16 cellular contexts compared by ENCODE assay signal in genomic region chr3:53835257-53835656, GRCh38. TPM values are rescaled to one million over a fixed set of nuclear protein-coding genes. Genes with fewer than 3 reads are reported as not detected.
DNase-seq lines count a peak whose midpoint lies in the region; TF ChIP-seq lines count a peak whose summit lies in the region.
"Had no signal": no experiment of that assay in that cellular context is flagged by ENCODE, and none has a peak within 500 bp of the region (broad histone marks: within the 10 kb centered on the region; RNA-seq: fewer than 3 reads in every experiment).

No MANE protein-coding gene starts in this region.

- no peaks in the 10 kb centered on the region for H3K9me3 ChIP-seq in right atrium auricular region
- H3K9me3 ChIP-seq: A549 had no signal

- no peaks in the 10 kb centered on the region for H3K4me1 ChIP-seq in right atrium auricular region
- H3K4me1 ChIP-seq: A549 had no signal

- no peak overlapping the region for H3K27ac ChIP-seq in right atrium auricular region
- H3K27ac ChIP-seq: 22Rv1, A549, C4-2B had no signal

- no peaks in the 10 kb centered on the region for H3K36me3 ChIP-seq in right atrium auricular region

- intact Hi-C loops in cardiac septum (cut with DNase I), result no loop called here
- intact Hi-C loops in posterior vena cava (cut with DNase I), result no loop called here

- TF ChIP-seq CTCF in right atrium auricular region (IDR thresholded peaks at IDR 0.05), result no peak

- peak; percentile 46 for DNase-seq in cardiac septum (ENCODE audit: low spot score)
- DNase-seq in right atrium auricular region (ENCODE audit: low spot score), result no peak
- peak; percentile 79 for DNase-seq in myocyte (ENCODE audit: low read depth)
- peak; percentile 34 for DNase-seq in posterior vena cava (ENCODE audit: low spot score)
- DNase-seq in NK-92 (lab: John Stamatoyannopoulos, UW; ENCODE audit: unreplicated experiment), result no peak
- no peak for DNase-seq in activated CD4-positive, CD25-positive, alpha-beta regulatory T cell (lab: John Stamatoyannopoulos, UW)
- no peak for DNase-seq in COLO829 (ENCODE audit: low spot score)
- DNase-seq: CD4-positive, alpha-beta T cell; DMS153; DMS79; GDM1; HCEC 1CT had no signal

- H3K27me3 ChIP-seq in right atrium auricular region, result no peaks in the 10 kb centered on the region

- H3K4me3 ChIP-seq in right atrium auricular region, result no peak overlapping the region
- H3K4me3 ChIP-seq: A549, GM23338 had no signal

RNA-seq across cellular contexts. Expression of gene CHDH, which starts 11.0 kb away (rescaled TPM):
- 0.92 TPM for total RNA-seq in cardiac septum
- 1 to 10 TPM; 2.2 to 10.0 TPM for total RNA-seq in right atrium auricular region
- total RNA-seq in myocyte, result 0.05 and 2.4 TPM in 2 replicates
- polyA plus RNA-seq in myocyte (2012), result 0.05 TPM
- total RNA-seq in posterior vena cava, result 1 to 10 TPM; 2.0 to 3.7 TPM

RNA-seq across cellular contexts. Expression of gene IL17RB, which starts 11.1 kb away (rescaled TPM):
- total RNA-seq in cardiac septum (0.08 TPM), right atrium auricular region (1 to 10 TPM in 1 of 2 donors, under 1 TPM in 1; 0.83 to 1.1 TPM), myocyte (not detected in 2 replicates), posterior vena cava (under 1 TPM; 0.33 to 0.46 TPM)
- polyA plus RNA-seq in myocyte (2012), result 1.6 TPM

RNA-seq across cellular contexts. Expression of gene ACTR8, which starts 46.7 kb away (rescaled TPM):
- total RNA-seq in cardiac septum, result 33.1 TPM
- 10 to 100 TPM; 23.7 to 24.3 TPM for total RNA-seq in right atrium auricular region
- 26.4 and 35.0 TPM in 2 replicates for total RNA-seq in myocyte
- polyA plus RNA-seq in myocyte (2012), result 25.5 TPM
- total RNA-seq in posterior vena cava, result 10 to 100 TPM; 20.9 to 22.0 TPM

RNA-seq across cellular contexts. Expression of gene SELENOK, which starts 56.4 kb away (rescaled TPM):
- 89.3 TPM for total RNA-seq in cardiac septum
- total RNA-seq in right atrium auricular region, result 10 to 100 TPM; 67.9 to 77.0 TPM
- 37.1 and 70.8 TPM in 2 replicates for total RNA-seq in myocyte
- polyA plus RNA-seq in myocyte (2012), result 59.2 TPM
- total RNA-seq in posterior vena cava, result 10 to 100 TPM; 45.0 to 46.8 TPM

Comparison
In these comparisons a context has a peak if more than half of its experiments do, and no peak if none do; other contexts are left out.
1. DNase-seq: peak in cardiac septum (single experiment), myocyte (single experiment) and posterior vena cava (single experiment); none in right atrium auricular region (single experiment), NK-92 (single experiment), activated CD4-positive, CD25-positive, alpha-beta regulatory T cell (0 of 4) and COLO829 (single experiment).